33 cellular contexts compared by ENCODE assay signal in the genomic region with DNA sequence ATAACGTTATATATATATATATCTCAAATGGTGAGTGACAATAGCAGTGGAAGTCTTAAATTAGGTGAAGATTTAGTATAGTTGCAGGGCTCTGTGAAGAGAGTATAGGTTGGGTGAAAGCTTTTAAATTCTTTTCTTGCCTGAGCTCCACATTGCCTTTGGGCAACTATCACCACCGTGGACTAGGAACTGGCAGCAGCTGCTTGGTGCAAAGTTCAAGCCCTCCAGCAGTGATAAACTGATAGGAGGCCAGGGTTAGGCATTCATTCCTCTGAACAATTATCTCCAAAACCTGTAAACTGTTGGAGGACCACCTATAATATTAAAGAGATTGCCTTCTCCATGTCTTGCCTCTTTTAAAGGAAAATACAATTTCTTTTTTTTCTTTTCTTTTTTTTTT.
"Had no signal": no experiment of that assay in that cellular context is flagged by ENCODE, and none has a peak within 500 bp of the region (broad histone marks: within the 10 kb centered on the region; RNA-seq: fewer than 3 reads in every experiment).

No MANE protein-coding gene starts in this region.

- FAIRE-seq: astrocyte, TTC549 had no signal

- H3K36me3 ChIP-seq: adrenal gland, brain microvascular endothelial cell, breast epithelium had no signal

- DNase-seq: activated B cell treated with CpG ODN at 0.5 μM for 24 hours; activated CD4-positive, alpha-beta memory T cell treated with anti-CD3 and anti-CD28 coated beads for 36 hours; activated CD4-positive, alpha-beta T cell treated with anti-CD3 and anti-CD28 coated beads for 4 hours; activated CD4-positive, alpha-beta T cell treated with anti-CD3 and anti-CD28 coated beads, Interleukin-2, amount 10 ng/mL, durations not matched to agents 24 days and 14 days; activated CD4-positive, alpha-beta T cell treated with anti-CD3 and anti-CD28 coated beads, Interleukin-2, amount 50 U/mL, for 1 hour; activated CD4-positive, alpha-beta T cell treated with anti-CD3 and anti-CD28 coated beads, Interleukin-2, amount 50 U/mL, for 4 hours; activated CD4-positive, CD25-positive, alpha-beta regulatory T cell treated with anti-CD3 and anti-CD28 coated beads, Interleukin-2, amount 50 U/mL, for 72 hours; activated CD8-positive, alpha-beta memory T cell treated with anti-CD3 and anti-CD28 coated beads, Interleukin-2, amount 50 U/mL, for 4 hours; activated CD8-positive, alpha-beta T cell treated with anti-CD3 and anti-CD28 coated beads for 36 hours; activated effector memory CD4-positive, alpha-beta T cell treated with anti-CD3 and anti-CD28 coated beads, Interleukin-2, amount 50 U/mL, for 16 hours; activated gamma-delta T cell treated with Interleukin-2 at 50 U/mL for 16 hours; activated naive CD4-positive, alpha-beta T cell; activated naive CD4-positive, alpha-beta T cell treated with anti-CD3 and anti-CD28 coated beads for 36 hours; activated naive CD4-positive, alpha-beta T cell treated with anti-CD3 and anti-CD28 coated beads, Interleukin-2, amount 50 U/mL, for 16 hours; activated naive CD8-positive, alpha-beta T cell treated with anti-CD3 and anti-CD28 coated beads for 36 hours; activated T-cell treated with anti-CD3 and anti-CD28 coated beads for 4 hours; activated T-cell treated with anti-CD3 and anti-CD28 coated beads, Interleukin-2, amount 50 U/mL, for 1 hour; activated T-cell treated with anti-CD3 and anti-CD28 coated beads, Interleukin-2, amount 50 U/mL, for 4 hours; activated T-cell treated with anti-CD3 and anti-CD28 coated beads, Interleukin-2, amount 50 U/mL, for 72 hours; adrenal gland; amniotic stem cell; aorta; body of pancreas; brain microvascular endothelial cell; central memory CD4-positive, alpha-beta T cell; T-helper 2 cell; T-helper 9 cell had no signal

- H3K4me1 ChIP-seq: adrenal gland, body of pancreas, breast epithelium had no signal

- H3K27me3 ChIP-seq: adrenal gland, body of pancreas, brain microvascular endothelial cell, breast epithelium had no signal

- H3K9me3 ChIP-seq: adrenal gland, body of pancreas, breast epithelium had no signal

- H3K27ac ChIP-seq: adrenal gland, body of pancreas, brain microvascular endothelial cell, breast epithelium, VCaP had no signal

- H3K4me3 ChIP-seq: adrenal gland, body of pancreas, breast epithelium had no signal

- ATAC-seq: activated CD8-positive, alpha-beta T cell treated with anti-CD3 and anti-CD28 coated beads for 36 hours; activated naive CD4-positive, alpha-beta T cell treated with anti-CD3 and anti-CD28 coated beads, Interleukin-2, amount 50 U/mL, for 72 hours; activated T-cell treated with anti-CD3 and anti-CD28 coated beads, Interleukin-2, amount 50 U/mL, for 4 hours; activated T-cell treated with anti-CD3 and anti-CD28 coated beads, Interleukin-2, amount 50 U/mL, for 72 hours; activated T-helper 17 cell treated with anti-CD3 and anti-CD28 coated beads, Interleukin-2, amount 50 U/mL, for 72 hours; body of pancreas had no signal
